ENCODE assay signal across 8 cellular contexts in the genomic region with DNA sequence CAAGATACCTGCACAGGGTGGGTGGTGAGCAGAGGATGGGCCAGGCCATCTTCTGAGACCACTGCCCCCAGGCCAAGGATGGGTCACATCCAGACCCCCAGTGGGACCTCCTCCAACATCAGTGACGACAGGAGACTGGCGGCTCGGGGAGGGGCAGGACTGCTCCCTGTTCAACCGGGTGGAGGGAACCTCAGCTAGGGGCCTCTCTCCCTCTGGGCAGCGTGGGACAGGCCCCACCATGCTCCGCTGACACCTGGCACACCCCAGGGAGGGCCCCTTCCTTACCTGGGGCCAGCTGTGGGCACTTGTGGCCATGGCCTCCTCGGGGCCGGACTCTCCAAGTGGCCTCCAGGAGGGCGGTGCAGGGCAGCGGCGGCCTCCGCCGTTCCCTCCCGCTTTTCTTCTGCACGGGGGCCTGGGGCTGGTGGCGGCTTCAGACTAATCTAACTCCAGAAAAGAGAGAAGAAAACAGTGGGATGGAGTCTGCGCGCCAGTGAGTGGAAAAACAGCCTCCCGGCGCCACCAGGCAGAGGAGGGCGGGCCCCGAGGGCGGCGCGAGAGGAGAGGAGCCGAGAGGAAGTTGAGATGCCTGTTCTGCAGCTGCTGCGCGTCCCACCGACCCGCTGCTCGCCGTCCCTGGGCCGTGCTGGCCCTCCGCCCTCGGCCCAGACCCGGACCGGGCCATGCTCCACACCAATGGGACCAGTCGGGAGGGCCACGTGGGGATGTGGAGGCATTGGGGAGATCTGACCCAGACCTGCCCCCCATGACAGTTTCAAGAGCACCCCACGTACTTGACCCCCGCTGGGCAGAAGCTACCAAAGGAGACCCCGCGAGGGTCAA. TPM values are rescaled to one million over a fixed set of nuclear protein-coding genes. Genes with fewer than 3 reads are reported as not detected.
DNase-seq lines count a peak whose midpoint lies in the region; ATAC-seq and TF ChIP-seq lines count a peak whose summit lies in the region.

A gene with protein sequence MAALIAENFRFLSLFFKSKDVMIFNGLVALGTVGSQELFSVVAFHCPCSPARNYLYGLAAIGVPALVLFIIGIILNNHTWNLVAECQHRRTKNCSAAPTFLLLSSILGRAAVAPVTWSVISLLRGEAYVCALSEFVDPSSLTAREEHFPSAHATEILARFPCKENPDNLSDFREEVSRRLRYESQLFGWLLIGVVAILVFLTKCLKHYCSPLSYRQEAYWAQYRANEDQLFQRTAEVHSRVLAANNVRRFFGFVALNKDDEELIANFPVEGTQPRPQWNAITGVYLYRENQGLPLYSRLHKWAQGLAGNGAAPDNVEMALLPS (minus strand): TSS at position 500 of the 843 bp plus-strand sequence. CDS start 2,429 bp downstream, outside the sequence.

- ATAC-seq in HG03460 (IDR thresholded peaks at IDR 0.05; ENCODE audit: unreplicated experiment) (peak; percentile 73), left cardiac atrium (peak; percentile 79 to 81), aorta (ENCODE audit: low FRiP score) (peak; percentile 84)

- H3K27me3 ChIP-seq in SU-DHL-6 (ENCODE audit: low read length): no peaks in the 10 kb centered on the region
- H3K27me3 ChIP-seq in adrenal gland: no peaks in the 10 kb centered on the region
- no peaks in the 10 kb centered on the region for H3K27me3 ChIP-seq in aorta (ENCODE audit: control insufficient read depth in 1 of 2, insufficient read depth in 2 of 2, low read length in 1 of 2)

- no peaks in the 10 kb centered on the region for H3K36me3 ChIP-seq in SU-DHL-6 (ENCODE audit: low read length)
- peaks cover 0 to 34% of the 10 kb centered on the region in 2 donors for H3K36me3 ChIP-seq in adrenal gland (replicated peaks in 1 of 2)
- peaks cover 0 to 3% of the 10 kb centered on the region in 2 donors for H3K36me3 ChIP-seq in aorta (ENCODE audit: control insufficient read depth in 1 of 2, insufficient read depth in 2 of 2, low read length in 1 of 2)

- H3K4me2 ChIP-seq in SU-DHL-6 (ENCODE audit: low read depth, low read length, poor library complexity, severe bottlenecking): peak within 1 kb of the TSS; percentile 36

- H3K4me3 ChIP-seq in SU-DHL-6 (ENCODE audit: insufficient read depth, low read length, poor library complexity, severe bottlenecking) (no peak within 1 kb of the TSS), adrenal gland (peak within 1 kb of the TSS; percentile 31 to 85 (median 60)), aorta (ENCODE audit: low read length in 2 of 2) (peak within 1 kb of the TSS; percentile 83 to 86)

- no peaks in the 10 kb centered on the region for H3F3A ChIP-seq in SU-DHL-6 (ENCODE audit: insufficient read depth)

- intact Hi-C loops in adrenal gland (cut with DNase I) (no loop called here), left cardiac atrium (cut with DNase I) (no loop called here), aorta (cut with DNase I) (no loop called here)

- H4K20me1 ChIP-seq in SU-DHL-6 (ENCODE audit: low read depth, low read length): no peaks in the 10 kb centered on the region

- H3K27ac ChIP-seq in SU-DHL-6 (ENCODE audit: low read depth, low read length) (no peak within 1 kb of the TSS), adrenal gland (peak within 1 kb of the TSS; percentile 35 to 96 (median 74)), aorta (ENCODE audit: low read depth in 1 of 2, low read length in 2 of 2) (peak within 1 kb of the TSS; percentile 20 to 72)

- H3K4me1 ChIP-seq in adrenal gland (replicated peaks in 1 of 2) (peaks cover 13 to 46% of the 10 kb centered on the region in 2 donors), aorta (ENCODE audit: control insufficient read depth in 1 of 2, insufficient read depth in 2 of 2, low read length in 2 of 2) (no peaks in the 10 kb centered on the region)

- TF ChIP-seq POLR2A in GM19193 (IDR thresholded peaks at IDR 0.05; ENCODE audit: extremely low read depth, insufficient read depth, insufficient read length) (peak; percentile 63), adrenal gland (IDR thresholded peaks at IDR 0.05) (no peak)

- H3K9me3 ChIP-seq in SU-DHL-6 (ENCODE audit: insufficient read depth, low read length) (no peaks in the 10 kb centered on the region), adrenal gland (replicated peaks in 1 of 3) (no peaks in the 10 kb centered on the region), aorta (ENCODE audit: control insufficient read depth, low read length) (no peaks in the 10 kb centered on the region)

- H3K9me2 ChIP-seq in SU-DHL-6 (replicated peaks; ENCODE audit: insufficient read depth, low read length): no peaks in the 10 kb centered on the region

- peak; percentile 70 for DNase-seq in Ammon's horn (ENCODE audit: low spot score)
- DNase-seq in adrenal gland: peak; percentile 57 to 78 (median 64)
- peak; percentile 80 for DNase-seq in left cardiac atrium
- peak; percentile 84 for DNase-seq in retina
- DNase-seq in aorta: peak; percentile 84 to 91

- no peaks in the 10 kb centered on the region for H3K79me2 ChIP-seq in SU-DHL-6 (ENCODE audit: insufficient read depth, low read length)

- 5 to 13% (median 9%) methylated on average over 11 to 43 of the region's 43 CpGs for WGBS in adrenal gland, 4 donors
- 1% methylated on average over 39 to 43 of the region's 43 CpGs for WGBS in aorta, 2 donors

- H3K9ac ChIP-seq in SU-DHL-6 (ENCODE audit: low read length): peak within 1 kb of the TSS; percentile 23; the same call in 1 of the 2 replicates

- TF ChIP-seq CTCF in SU-DHL-6 (IDR thresholded peaks at IDR 0.05; ENCODE audit: insufficient read depth, low read length, poor library complexity, severe bottlenecking) (no peak), adrenal gland (IDR thresholded peaks at IDR 0.05) (no peak)

- peak within 1 kb of the TSS; percentile 74 for H2AFZ ChIP-seq in SU-DHL-6 (ENCODE audit: low read depth, low read length, severe bottlenecking)

RNA-seq across cellular contexts. Expression of the gene that starts here (rescaled TPM):
- total RNA-seq in adrenal gland: 10 to 100 TPM; 16.6 to 56.8 (median 40.8) TPM
- 10 to 100 TPM in 2 of 3 donors, 1 to 10 TPM in 1; 9.6 to 33.1 (median 25.3) TPM for polyA plus RNA-seq in adrenal gland
- total RNA-seq in left cardiac atrium: 10 to 100 TPM; 25.6 to 30.8 TPM
- 10 to 100 TPM; 52.8 to 81.9 TPM for total RNA-seq in aorta
- 10 to 100 TPM; 31.7 to 90.4 TPM for polyA plus RNA-seq in aorta
